9 cellular contexts compared by ENCODE assay signal in genomic region chr12:89244536-89244935, GRCh38.
DNase-seq lines count a peak whose midpoint lies in the region; ATAC-seq and TF ChIP-seq lines count a peak whose summit lies in the region.
"Had no signal": no experiment of that assay in that cellular context is flagged by ENCODE, and none has a peak within 500 bp of the region (broad histone marks: within the 10 kb centered on the region; RNA-seq: fewer than 3 reads in every experiment).

No MANE protein-coding gene starts in this region.

- WGBS in upper lobe of left lung, 2 donors, result 18 to 29% methylated on average over 3 of the region's 3 CpGs
- WGBS in SK-N-SH (ENCODE audit: low lambda C conversion rate), result 74% methylated on average over 3 of the region's 3 CpGs

- intact Hi-C loops in Right ventricle myocardium inferior (cut with DNase I), result no loop called here
- intact Hi-C loops in left ventricle myocardium inferior (cut with micrococcal nuclease), result loop anchor here (10.0 kb wide), 1 partner anchor 100 kb away; no protein-coding TSS in a partner anchor

- H3K27me3 ChIP-seq in left ventricle myocardium inferior (ENCODE audit: low read depth) (no peaks in the 10 kb centered on the region), upper lobe of left lung (no peaks in the 10 kb centered on the region), SK-N-SH (ENCODE audit: insufficient read depth) (no peaks in the 10 kb centered on the region)
- H3K27me3 ChIP-seq in effector memory CD4-positive, alpha-beta T cell (replicated peaks; ENCODE audit: control insufficient read depth, insufficient read depth, low read length, poor library complexity, severe bottlenecking), result no peaks in the 10 kb centered on the region

- TF ChIP-seq CTCF in left ventricle myocardium inferior (IDR thresholded peaks at IDR 0.05; ENCODE audit: borderline replicate concordance) (no peak), upper lobe of left lung (IDR thresholded peaks at IDR 0.05) (no peak), SK-N-SH (IDR thresholded peaks at IDR 0.05) (no peak)

- no peaks in the 10 kb centered on the region for H3K36me3 ChIP-seq in left ventricle myocardium inferior
- no peaks in the 10 kb centered on the region for H3K36me3 ChIP-seq in effector memory CD4-positive, alpha-beta T cell (ENCODE audit: control insufficient read depth, insufficient read depth, low read length)
- no peaks in the 10 kb centered on the region for H3K36me3 ChIP-seq in upper lobe of left lung
- H3K36me3 ChIP-seq in SK-N-SH (replicated peaks in 1 of 2; ENCODE audit: control insufficient read depth in 1 of 2, insufficient read depth in 2 of 2, low read length in 1 of 2), result no peaks in the 10 kb centered on the region

- H2AFZ ChIP-seq in SK-N-SH (ENCODE audit: low read depth), result no peak overlapping the region

- H3K79me2 ChIP-seq in SK-N-SH (ENCODE audit: insufficient read depth), result no peaks in the 10 kb centered on the region

- TF ChIP-seq RAD21 in SK-N-SH (IDR thresholded peaks at IDR 0.05; ENCODE audit: low read length), result no peak

- H3K4me1 ChIP-seq in left ventricle myocardium inferior (peaks cover 13% of the 10 kb centered on the region), upper lobe of left lung (peaks cover 16 to 22% (median 18%) of the 10 kb centered on the region in 4 donors), SK-N-SH (ENCODE audit: control insufficient read depth in 1 of 2, insufficient read depth in 2 of 2, low read depth in 1 of 2, low read length in 1 of 2) (peaks cover 0 to 16% of the 10 kb centered on the region in 2 experiments; a peak in 3 of 4 replicates)
- H3K4me1 ChIP-seq in effector memory CD4-positive, alpha-beta T cell (ENCODE audit: control insufficient read depth, insufficient read depth, low read length, poor library complexity, severe bottlenecking), result peaks cover 27% of the 10 kb centered on the region

- TF ChIP-seq EP300 in upper lobe of left lung (IDR thresholded peaks at IDR 0.05) (no peak), SK-N-SH (IDR thresholded peaks at IDR 0.05; ENCODE audit: borderline replicate concordance in 1 of 2, low read depth in 1 of 2, low read length in 1 of 2) (no peak)

- DNase-seq in Right ventricle myocardium inferior (ENCODE audit: missing footprints) (no peak), left ventricle myocardium inferior (no peak), NOMO-1 treated with dmso at 0.1 percent for 144 hours (lab: John Stamatoyannopoulos, UW; ENCODE audit: unreplicated experiment) (peak; percentile 91), upper lobe of left lung (peak in 1 of 2 donors; percentile 26), HPDE6-E6E7 (ENCODE audit: extremely low spot score) (no peak), SK-N-SH (no peak)
- DNase-seq in effector memory CD4-positive, alpha-beta T cell, result no peak
- DNase-seq: NCI-H748 treated with DMSO at 0.1 percent for 48 hours had no signal

- no peaks in the 10 kb centered on the region for H3K9me2 ChIP-seq in SK-N-SH

- TF ChIP-seq POLR2A in upper lobe of left lung (IDR thresholded peaks at IDR 0.05), result no peak

- CTCF ChIA-PET in SK-N-SH (lab: Yijun Ruan, JAX), result interaction anchor here (1.1 kb wide), 1 partner anchor 139 kb away, joined by 3 read pairs; no protein-coding TSS in a partner anchor

- no peak overlapping the region for H3K9ac ChIP-seq in SK-N-SH

- H3K4me2 ChIP-seq in SK-N-SH, result no peak overlapping the region

- H3K9me3 ChIP-seq in left ventricle myocardium inferior (replicated peaks) (peaks cover 8% of the 10 kb centered on the region), upper lobe of left lung (no peaks in the 10 kb centered on the region), SK-N-SH (0 out of 2 replicates have a peak, but pooled peaks cover 4% of the 10 kb centered on the region)
- H3K9me3 ChIP-seq in effector memory CD4-positive, alpha-beta T cell (ENCODE audit: control insufficient read depth, low read length), result no peaks in the 10 kb centered on the region

- no peak overlapping the region for H3K27ac ChIP-seq in left ventricle myocardium inferior (replicated peaks)
- H3K27ac ChIP-seq in effector memory CD4-positive, alpha-beta T cell (ENCODE audit: insufficient read depth, low read length, poor library complexity, severe bottlenecking), result no peak overlapping the region
- H3K27ac ChIP-seq in upper lobe of left lung, result peak overlapping the region in 3 of 4 donors; percentile 46 to 78 (median 72)
- no peak overlapping the region for H3K27ac ChIP-seq in SK-N-SH (ENCODE audit: low read depth in 2 of 2, low read length in 1 of 2)

- POLR2A ChIA-PET in SK-N-SH (lab: Yijun Ruan, JAX), result no interaction called here

- H3K4me3 ChIP-seq in left ventricle myocardium inferior (no peak overlapping the region), upper lobe of left lung (no peak overlapping the region), SK-N-SH (ENCODE audit: low read depth in 2 of 2, low read length in 1 of 2) (no peak overlapping the region)
- peak overlapping the region; percentile 3 for H3K4me3 ChIP-seq in effector memory CD4-positive, alpha-beta T cell (ENCODE audit: insufficient read depth, low read depth, low read length, poor library complexity, severe bottlenecking)

- H4K20me1 ChIP-seq in SK-N-SH (ENCODE audit: insufficient read depth), result no peaks in the 10 kb centered on the region

- H3F3A ChIP-seq in SK-N-SH (replicated peaks; ENCODE audit: insufficient read depth), result no peaks in the 10 kb centered on the region

- ATAC-seq in Right ventricle myocardium inferior (peak; percentile 75), upper lobe of left lung (ENCODE audit: low FRiP score in 2 of 2) (peak; percentile 76 to 80), GM18909 (IDR thresholded peaks at IDR 0.05; ENCODE audit: poor library complexity, unreplicated experiment) (no peak)

TF ChIP-seq in SK-N-SH, 30 proteins besides CTCF, POLR2A, EP300 and RAD21 (continues in another document):
- TF ChIP-seq MEF2A (IDR thresholded peaks at IDR 0.05; ENCODE audit: borderline replicate concordance, low read depth), result no peak
- TF ChIP-seq ZBTB33 (IDR thresholded peaks at IDR 0.05; ENCODE audit: borderline replicate concordance, low read depth), result no peak
- TF ChIP-seq GABPA (IDR thresholded peaks at IDR 0.05; ENCODE audit: low read depth), result no peak
- TF ChIP-seq YY1 (IDR thresholded peaks at IDR 0.05; ENCODE audit: low read depth), result no peak
- TF ChIP-seq USF2 (IDR thresholded peaks at IDR 0.05; ENCODE audit: borderline replicate concordance, low read depth, low read length), result no peak
- TF ChIP-seq JUND (IDR thresholded peaks at IDR 0.05), result no peak
- no peak for TF ChIP-seq SMC3 (IDR thresholded peaks at IDR 0.05; ENCODE audit: low read depth, low read length)
- no peak for TF ChIP-seq GATA2 (CRISPR knock-in tag; IDR thresholded peaks at IDR 0.05)
- no peak for TF ChIP-seq SIN3A (IDR thresholded peaks at IDR 0.05; ENCODE audit: borderline replicate concordance, low read depth, low read length)
- TF ChIP-seq USF1 (IDR thresholded peaks at IDR 0.05; ENCODE audit: borderline replicate concordance, low read depth), result no peak
- no peak for TF ChIP-seq MXI1 (IDR thresholded peaks at IDR 0.05; ENCODE audit: low read depth, low read length)
- no peak for TF ChIP-seq NRF1 (IDR thresholded peaks at IDR 0.05; ENCODE audit: low read depth, low read length)
- TF ChIP-seq FOSL2 (IDR thresholded peaks at IDR 0.05; ENCODE audit: borderline replicate concordance, low read depth), result no peak
- TF ChIP-seq POLR2AphosphoS5 (IDR thresholded peaks at IDR 0.05; ENCODE audit: low read depth, low read length), result no peak
- TF ChIP-seq IRF3 (IDR thresholded peaks at IDR 0.05; ENCODE audit: low read depth, low read length), result no peak
- no peak for TF ChIP-seq EZH2phosphoT487 (IDR thresholded peaks at IDR 0.05; ENCODE audit: borderline replicate concordance, low read depth)

Comparison
In these comparisons a context has a peak if more than half of its experiments do, and no peak if none do; other contexts are left out.
1. H3K27ac ChIP-seq: peak in upper lobe of left lung (3 of 4); none in left ventricle myocardium inferior (single experiment), effector memory CD4-positive, alpha-beta T cell (single experiment) and SK-N-SH (0 of 2).